Comparison of ENCODE assay signal across 9 cellular contexts in the genomic region with DNA sequence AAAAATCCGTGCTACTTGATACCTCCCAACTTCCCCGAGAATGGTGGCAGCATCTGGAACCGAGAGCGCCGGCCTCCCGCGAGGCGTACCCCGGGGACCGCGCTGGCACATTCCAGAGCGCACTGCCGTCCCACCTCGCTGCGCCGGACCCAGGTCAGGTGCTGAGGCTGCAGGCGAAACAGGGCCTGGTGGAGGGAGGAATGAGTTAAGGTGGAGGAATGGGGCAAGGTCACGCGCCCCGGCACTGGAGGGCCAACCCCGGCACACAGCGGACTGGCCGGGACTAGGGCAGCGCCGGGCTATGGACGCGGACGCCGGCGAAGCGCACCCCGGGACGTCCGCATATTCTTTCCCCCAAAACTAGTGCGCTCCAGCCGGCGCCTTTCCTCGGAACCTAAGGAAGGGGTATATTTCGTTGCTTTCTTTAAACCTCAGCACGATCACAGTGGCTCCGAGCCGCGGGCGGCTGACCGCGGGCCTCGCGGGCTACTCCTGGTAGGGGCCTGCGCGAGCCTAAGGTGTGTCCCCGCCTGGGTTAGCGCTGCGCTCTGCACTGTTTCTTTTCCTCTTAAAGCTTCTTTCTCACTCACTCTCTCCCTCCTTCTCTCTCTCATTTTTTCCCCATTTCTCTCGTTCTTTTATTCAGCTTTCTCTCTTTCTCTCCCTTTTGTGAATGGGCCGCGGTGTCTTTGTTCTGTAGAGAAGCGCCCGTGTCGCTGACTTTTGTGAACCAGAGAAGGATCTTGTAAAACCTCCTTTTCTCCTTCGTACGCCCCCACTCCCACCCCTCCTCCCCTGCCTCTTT. TPM values are rescaled to one million over a fixed set of nuclear protein-coding genes. Genes with fewer than 3 reads are reported as not detected.
DNase-seq lines count a peak whose midpoint lies in the region; ATAC-seq and TF ChIP-seq lines count a peak whose summit lies in the region.
"Had no signal": no experiment of that assay in that cellular context is flagged by ENCODE, and none has a peak within 500 bp of the region (broad histone marks: within the 10 kb centered on the region; RNA-seq: fewer than 3 reads in every experiment).

No MANE protein-coding gene starts in this region.

- H4K5ac ChIP-seq in mesendoderm (ENCODE audit: low read length): no peak overlapping the region

- peak overlapping the region; percentile 82 for H3K9ac ChIP-seq in mesendoderm (ENCODE audit: low read length)

- peaks cover 0 to 2% (median 0%) of the 10 kb centered on the region in 7 donors for H3K9me3 Mint-ChIP-seq in CD4-positive, CD25-positive, alpha-beta regulatory T cell
- no peaks in the 10 kb centered on the region for H3K9me3 Mint-ChIP-seq in activated naive CD8-positive, alpha-beta T cell treated with anti-CD3 and anti-CD28 coated beads, Interleukin-2, amount 50 U/mL, for 24 hours

- no peak for TF ChIP-seq CTCF in GM20000 (IDR thresholded peaks at IDR 0.05; ENCODE audit: extremely low read depth, missing control alignments)

- no CpG with 5 or more reads among the region's 61 CpGs for WGBS in mesendoderm (ENCODE audit: extremely low coverage, insufficient coverage, low lambda C conversion rate)

- H3K56ac ChIP-seq in mesendoderm (ENCODE audit: low read length): peak overlapping the region; percentile 90

- H2BK120ac ChIP-seq in mesendoderm (ENCODE audit: low read depth, low read length): no peak overlapping the region

- H3K23ac ChIP-seq in mesendoderm (ENCODE audit: low read length): no peak overlapping the region

- peak overlapping the region; percentile 82 for H3K4me2 ChIP-seq in mesendoderm (ENCODE audit: low read length)

- no peaks in the 10 kb centered on the region for H3K9me3 ChIP-seq in CD4-positive, CD25-positive, alpha-beta regulatory T cell (ENCODE audit: control insufficient read depth in 2 of 2, low read length in 2 of 2)
- H3K9me3 ChIP-seq: heart left ventricle had no signal

- DNase-seq in CD4-positive, CD25-positive, alpha-beta regulatory T cell: no peak
- DNase-seq in GM20000 (ENCODE audit: low spot score) (peak; percentile 44), mesendoderm (peak; percentile 67), 8988T (no peak), NCI-H510A treated with DMSO at 0.1 percent for 48 hours (lab: John Stamatoyannopoulos, UW) (no peak), H4 (ENCODE audit: low spot score) (no peak)
- DNase-seq in activated naive CD8-positive, alpha-beta T cell treated with anti-CD3 and anti-CD28 coated beads, Interleukin-2, amount 50 U/mL, for 24 hours: peak; percentile 10

- no peak overlapping the region for H3K27ac ChIP-seq in CD4-positive, CD25-positive, alpha-beta regulatory T cell (ENCODE audit: insufficient read depth, low read length, poor library complexity, severe bottlenecking)
- no peak overlapping the region for H3K27ac ChIP-seq in mesendoderm (ENCODE audit: low read depth, low read length)
- H3K27ac ChIP-seq: heart left ventricle had no signal

- H3K79me2 ChIP-seq in mesendoderm (ENCODE audit: control insufficient read depth, insufficient read depth, low read length): no peaks in the 10 kb centered on the region

- H4K8ac ChIP-seq in mesendoderm (ENCODE audit: low read depth, low read length): peak overlapping the region; percentile 84

- H3K36me3 ChIP-seq in CD4-positive, CD25-positive, alpha-beta regulatory T cell (ENCODE audit: control insufficient read depth, insufficient read depth, low read length): no peaks in the 10 kb centered on the region
- H3K36me3 ChIP-seq in mesendoderm (ENCODE audit: control insufficient read depth, insufficient read depth, low read length): no peaks in the 10 kb centered on the region

- peaks cover 56% of the 10 kb centered on the region for H3K4me1 ChIP-seq in CD4-positive, CD25-positive, alpha-beta regulatory T cell (ENCODE audit: control insufficient read depth, insufficient read depth, low read length, poor library complexity, severe bottlenecking)
- peaks cover 10% of the 10 kb centered on the region for H3K4me1 ChIP-seq in mesendoderm (ENCODE audit: control insufficient read depth, low read depth, low read length)

- no peak overlapping the region for H3K4me3 ChIP-seq in CD4-positive, CD25-positive, alpha-beta regulatory T cell (ENCODE audit: low read depth, low read length)
- H3K4me3 ChIP-seq in mesendoderm (ENCODE audit: low read length): no peak overlapping the region

- peak overlapping the region; percentile 10 to 89 (median 88) for H3K4me3 Mint-ChIP-seq in CD4-positive, CD25-positive, alpha-beta regulatory T cell
- H3K4me3 Mint-ChIP-seq in activated naive CD8-positive, alpha-beta T cell treated with anti-CD3 and anti-CD28 coated beads, Interleukin-2, amount 50 U/mL, for 24 hours: peak overlapping the region; percentile 82

- no peaks in the 10 kb centered on the region for H3K79me1 ChIP-seq in mesendoderm (ENCODE audit: low read length)

- no peak overlapping the region for H2BK15ac ChIP-seq in mesendoderm (replicated peaks; ENCODE audit: low read depth)

- H3K27ac Mint-ChIP-seq in CD4-positive, CD25-positive, alpha-beta regulatory T cell: no peak overlapping the region
- H3K27ac Mint-ChIP-seq in activated naive CD8-positive, alpha-beta T cell treated with anti-CD3 and anti-CD28 coated beads, Interleukin-2, amount 50 U/mL, for 24 hours: no peak overlapping the region

- H3K4ac ChIP-seq in mesendoderm (ENCODE audit: low read depth, low read length): no peak overlapping the region

- peaks cover 70% of the 10 kb centered on the region for H3K27me3 Mint-ChIP-seq in CD4-positive, CD25-positive, alpha-beta regulatory T cell
- H3K27me3 Mint-ChIP-seq in activated naive CD8-positive, alpha-beta T cell treated with anti-CD3 and anti-CD28 coated beads, Interleukin-2, amount 50 U/mL, for 24 hours: peaks cover 80% of the 10 kb centered on the region

- H2BK5ac ChIP-seq in mesendoderm (ENCODE audit: low read length): no peak overlapping the region

- H3K4me1 Mint-ChIP-seq in CD4-positive, CD25-positive, alpha-beta regulatory T cell: peaks cover 0 to 51% (median 38%) of the 10 kb centered on the region in 4 donors
- H3K4me1 Mint-ChIP-seq in activated naive CD8-positive, alpha-beta T cell treated with anti-CD3 and anti-CD28 coated beads, Interleukin-2, amount 50 U/mL, for 24 hours: peaks cover 41% of the 10 kb centered on the region

- peaks cover 13% of the 10 kb centered on the region for H3K36me3 Mint-ChIP-seq in CD4-positive, CD25-positive, alpha-beta regulatory T cell
- H3K36me3 Mint-ChIP-seq in activated naive CD8-positive, alpha-beta T cell treated with anti-CD3 and anti-CD28 coated beads, Interleukin-2, amount 50 U/mL, for 24 hours (ENCODE audit: low read depth): peaks cover 10% of the 10 kb centered on the region

- H3K18ac ChIP-seq in mesendoderm (ENCODE audit: low read length): peak overlapping the region; percentile 20

- no peak for ATAC-seq in CD4-positive, CD25-positive, alpha-beta regulatory T cell (ENCODE audit: low read depth in 2 of 2)
- no peak for ATAC-seq in activated naive CD8-positive, alpha-beta T cell treated with anti-CD3 and anti-CD28 coated beads, Interleukin-2, amount 50 U/mL, for 24 hours
- no peak for ATAC-seq in HG03521 (IDR thresholded peaks at IDR 0.05; ENCODE audit: unreplicated experiment)

- no peak overlapping the region for H2AK5ac ChIP-seq in mesendoderm (ENCODE audit: low read length)

- peaks cover 23% of the 10 kb centered on the region for H3K27me3 ChIP-seq in CD4-positive, CD25-positive, alpha-beta regulatory T cell (ENCODE audit: control insufficient read depth, insufficient read depth, low read length)
- H3K27me3 ChIP-seq in mesendoderm (ENCODE audit: insufficient read depth, low read length, poor library complexity): peaks cover 31% of the 10 kb centered on the region

RNA-seq across cellular contexts. Expression of a gene that starts 2.1 kb away (rescaled TPM):
- total RNA-seq in CD4-positive, CD25-positive, alpha-beta regulatory T cell: not detected
- polyA plus RNA-seq in CD4-positive, CD25-positive, alpha-beta regulatory T cell: not detected
- polyA plus RNA-seq in mesendoderm (2013, experiment 1 of 2): 0.49 TPM
- 0.39 TPM for polyA plus RNA-seq in mesendoderm (2013, experiment 2 of 2)
- total RNA-seq in H4 (2014; rRNA removed; shearing (Covaris generic)): 0.64 and 0.85 TPM in 2 replicates
- polyA plus RNA-seq: heart left ventricle had no signal

Comparison
In these comparisons a context has a peak if more than half of its experiments do, and no peak if none do; other contexts are left out.
1. DNase-seq: peak in GM20000 (single experiment), activated naive CD8-positive, alpha-beta T cell treated with anti-CD3 and anti-CD28 coated beads, Interleukin-2, amount 50 U/mL, for 24 hours (single experiment) and mesendoderm (single experiment); none in CD4-positive, CD25-positive, alpha-beta regulatory T cell (0 of 3), 8988T (single experiment), NCI-H510A treated with DMSO at 0.1 percent for 48 hours (single experiment) and H4 (single experiment).